2 cellular contexts compared by ENCODE assay signal in the genomic region with DNA sequence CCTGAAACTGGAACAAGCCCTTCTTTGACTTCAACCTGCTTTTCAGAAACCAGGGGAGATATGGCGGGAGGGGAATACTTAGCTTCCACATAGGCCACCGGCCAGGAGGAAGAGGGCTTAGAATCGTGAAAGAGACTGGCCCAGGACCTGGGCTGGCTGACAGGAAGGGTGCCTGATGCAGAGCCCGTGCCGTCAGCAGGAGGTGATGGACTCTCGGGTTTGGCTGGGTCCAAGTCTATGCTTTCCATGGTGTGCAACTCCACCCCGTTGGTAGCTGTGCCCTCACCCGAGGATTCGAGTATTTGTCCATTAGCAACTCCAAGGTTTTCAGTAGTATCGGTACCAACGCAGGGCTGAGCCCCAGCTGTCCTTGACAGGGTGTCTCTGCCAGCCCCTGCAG. TPM values are rescaled to one million over a fixed set of nuclear protein-coding genes. Genes with fewer than 3 reads are reported as not detected.
"Had no signal": no experiment of that assay in that cellular context is flagged by ENCODE, and none has a peak within 500 bp of the region (broad histone marks: within the 10 kb centered on the region; RNA-seq: fewer than 3 reads in every experiment).

No MANE protein-coding gene starts in this region.

RNA-seq across cellular contexts. Expression of gene OR11H12, which starts 35.1 kb away (rescaled TPM):
- total RNA-seq: G401, GM12878 had no signal
- polyA plus RNA-seq: GM12878 had no signal
